ENCODE assay signal across 8 cellular contexts in genomic region chr14:88386395-88386794, GRCh38. TPM values are rescaled to one million over a fixed set of nuclear protein-coding genes. Genes with fewer than 3 reads are reported as not detected.
DNase-seq lines count a peak whose midpoint lies in the region; ATAC-seq, FAIRE-seq and TF ChIP-seq lines count a peak whose summit lies in the region.

No MANE protein-coding gene starts in this region.

- H3K9ac ChIP-seq in mesendoderm (ENCODE audit: low read length): peak overlapping the region; percentile 84

- POLR2A ChIA-PET in A549 (lab: Yijun Ruan, JAX) (no interaction called here), HEK293 (lab: Yijun Ruan, JAX) (no interaction called here)

- H3K4me2 ChIP-seq in A549 (peak overlapping the region; percentile 97), mesendoderm (ENCODE audit: low read length) (peak overlapping the region; percentile 87)

- H3K4me1 ChIP-seq in A549 (peaks cover 22% of the 10 kb centered on the region; the same call in 2 of the 3 replicates), HEK293 (ENCODE audit: control insufficient read depth, insufficient read depth, low read length) (peaks cover 3% of the 10 kb centered on the region; the same call in 1 of the 2 replicates), mesendoderm (ENCODE audit: control insufficient read depth, low read depth, low read length) (no peaks in the 10 kb centered on the region)

- no peak for FAIRE-seq in A549 (lab: Jason Lieb, UNC)

- no peak overlapping the region for H3K23ac ChIP-seq in mesendoderm (ENCODE audit: low read length)

- H2BK5ac ChIP-seq in mesendoderm (ENCODE audit: low read length): no peak overlapping the region

- H3K18ac ChIP-seq in mesendoderm (ENCODE audit: low read length): no peak overlapping the region

- H3K36me3 ChIP-seq in HEK293 (ENCODE audit: control insufficient read depth in 2 of 2, insufficient read depth in 1 of 2, low read length in 2 of 2) (no peaks in the 10 kb centered on the region), mesendoderm (ENCODE audit: control insufficient read depth, insufficient read depth, low read length) (no peaks in the 10 kb centered on the region)

- no peaks in the 10 kb centered on the region for H3K79me2 ChIP-seq in mesendoderm (ENCODE audit: control insufficient read depth, insufficient read depth, low read length)

- H3K9me3 ChIP-seq in A549 (no peaks in the 10 kb centered on the region), HEK293 (ENCODE audit: control insufficient read depth, insufficient read depth, low read depth, low read length) (no peaks in the 10 kb centered on the region)

- ATAC-seq in A549 (no peak), HG02840 (IDR thresholded peaks at IDR 0.05; ENCODE audit: low FRiP score, unreplicated experiment) (no peak), HG02885 (IDR thresholded peaks at IDR 0.05; ENCODE audit: poor library complexity, unreplicated experiment) (no peak)

- TF ChIP-seq EP300 in A549 (IDR thresholded peaks at IDR 0.05): no peak

- H3K79me1 ChIP-seq in mesendoderm (ENCODE audit: low read length): no peaks in the 10 kb centered on the region

- CTCF ChIA-PET in A549 (lab: Yijun Ruan, JAX) (interaction anchor here (9.1 kb wide), 1 partner anchor 197 kb away, joined by 76 read pairs; no protein-coding TSS in a partner anchor), HEK293 (lab: Yijun Ruan, JAX) (no interaction called here)

- no peak for DNase-seq in A549 (ENCODE audit: low read depth in 1 of 2, low spot score in 1 of 2)
- no peak for DNase-seq in astrocyte of the spinal cord (ENCODE audit: low read depth, low spot score)
- no peak for DNase-seq in mesendoderm
- no peak for DNase-seq in amniotic stem cell (lab: John Stamatoyannopoulos, UW)
- no peak for DNase-seq in midbrain (lab: John Stamatoyannopoulos, UW)

- H3K27me3 ChIP-seq in mesendoderm (ENCODE audit: insufficient read depth, low read length, poor library complexity): no peaks in the 10 kb centered on the region

- H4K8ac ChIP-seq in mesendoderm (ENCODE audit: low read depth, low read length): no peak overlapping the region

- no peak overlapping the region for H4K5ac ChIP-seq in mesendoderm (ENCODE audit: low read length)

- TF ChIP-seq CTCF in A549 (IDR thresholded peaks at IDR 0.05) (no peak), HEK293 (tag by site-specific recombination; IDR thresholded peaks at IDR 0.05) (no peak), astrocyte of the spinal cord (IDR thresholded peaks at IDR 0.05; ENCODE audit: low read depth, low read length) (no peak)

- no peak overlapping the region for H2BK120ac ChIP-seq in mesendoderm (ENCODE audit: low read depth, low read length)

- H3K56ac ChIP-seq in mesendoderm (ENCODE audit: low read length): no peak overlapping the region

- H2BK15ac ChIP-seq in mesendoderm (replicated peaks; ENCODE audit: low read depth): no peak overlapping the region

- H2AK5ac ChIP-seq in mesendoderm (ENCODE audit: low read length): no peak overlapping the region

- in situ Hi-C loops in astrocyte of the spinal cord (cut with HindIII; ENCODE audit: low sequenced_read_pairs): no loop called here

- H3K4me3 ChIP-seq in A549 (peak overlapping the region; percentile 79), HEK293 (ENCODE audit: low read depth, low read length) (peak overlapping the region; percentile 95), astrocyte of the spinal cord (ENCODE audit: low read depth, low read length) (peak overlapping the region; percentile 84), mesendoderm (ENCODE audit: low read length) (no peak overlapping the region)

- WGBS in A549 (ENCODE audit: missing lambda C conversion rate): 61% methylated on average over 6 of the region's 6 CpGs
- no CpG with 5 or more reads among the region's 6 CpGs for WGBS in mesendoderm (ENCODE audit: extremely low coverage, insufficient coverage, low lambda C conversion rate)

- TF ChIP-seq RAD21 in A549 (conservative IDR thresholded peaks at IDR 0.05 in 1 of 2, IDR thresholded peaks at IDR 0.05 in 1 of 2): no peak

- H3K4ac ChIP-seq in mesendoderm (ENCODE audit: low read depth, low read length): no peak overlapping the region

- TF ChIP-seq POLR2A in A549 (IDR thresholded peaks at IDR 0.05; ENCODE audit: low read length): no peak

- H3K27ac ChIP-seq in A549: peak overlapping the region; percentile 83 to 86; a peak in 4 of 6 replicates
- no peak overlapping the region; the same call in 1 of the 2 replicates for H3K27ac ChIP-seq in HEK293 (ENCODE audit: extremely low read depth, low read depth, low read length)
- no peak overlapping the region for H3K27ac ChIP-seq in mesendoderm (ENCODE audit: low read depth, low read length)

TF ChIP-seq in A549, 52 proteins besides CTCF, POLR2A, EP300 and RAD21:
- TF ChIP-seq HEYL (CRISPR knock-in tag; IDR thresholded peaks at IDR 0.05) (no peak), NFE2L2 (conservative IDR thresholded peaks at IDR 0.05; ENCODE audit: low read length) (no peak), MAX (IDR thresholded peaks at IDR 0.05) (no peak), CHD4 (IDR thresholded peaks at IDR 0.05; ENCODE audit: borderline replicate concordance) (no peak), HOXB5 (CRISPR knock-in tag; IDR thresholded peaks at IDR 0.05) (no peak), TFCP2L1 (CRISPR knock-in tag; IDR thresholded peaks at IDR 0.05) (no peak), EHF (CRISPR knock-in tag; IDR thresholded peaks at IDR 0.05) (no peak), USF2 (IDR thresholded peaks at IDR 0.05) (no peak), HDAC2 (IDR thresholded peaks at IDR 0.05) (no peak), EHMT2 (IDR thresholded peaks at IDR 0.05; ENCODE audit: low read depth) (no peak), KDM1A (IDR thresholded peaks at IDR 0.05; ENCODE audit: low read depth) (no peak), JUNB (IDR thresholded peaks at IDR 0.05) (no peak), KDM5A (IDR thresholded peaks at IDR 0.05) (no peak), SMC3 (IDR thresholded peaks at IDR 0.05) (no peak)

TF ChIP-seq in HEK293, 187 proteins besides CTCF, POLR2A, EP300 and RAD21:
- TF ChIP-seq ZNF335 (tag by site-specific recombination; conservative IDR thresholded peaks at IDR 0.05) (peak; percentile 34; the same call in 1 of the 2 replicates), OSR2 (tag by site-specific recombination; IDR thresholded peaks at IDR 0.05) (no peak)

RNA-seq across cellular contexts. Expression of gene SPATA7, which starts 0.9 kb away (rescaled TPM):
- polyA plus RNA-seq in A549 (2011; rRNA removed) (9.3 and 11.2 TPM in 2 replicates), A549 (2017; fragmentation: RNase III; extraction: RNeasy Plus Mini Kit Qiagen cat#74134 plus additional on column Dnase treatment) (4.1 to 4.5 TPM (median 4.2 TPM) in 3 replicates)
- polyA plus RNA-seq in A549 (2012; cell fraction: cytosol; rRNA removed): 2.2 and 2.5 TPM in 2 replicates
- polyA plus RNA-seq in A549 (2012; cell fraction: nucleus; rRNA removed): 2.5 and 2.9 TPM in 2 replicates
- polyA minus RNA-seq in A549 (2011; rRNA and poly(A)+ RNA removed): 7.9 and 9.4 TPM in 2 replicates
- 4.0 TPM for polyA plus RNA-seq in mesendoderm (2013, experiment 1 of 2)
- 4.0 TPM for polyA plus RNA-seq in mesendoderm (2013, experiment 2 of 2)

Comparison
In these comparisons a context has a peak if more than half of its experiments do, and no peak if none do; other contexts are left out.
1. H3K27ac ChIP-seq: peak in A549 (2 of 2); none in HEK293 (single experiment) and mesendoderm (single experiment).